ENCODE assay signal across 27 cellular contexts in the genomic region with DNA sequence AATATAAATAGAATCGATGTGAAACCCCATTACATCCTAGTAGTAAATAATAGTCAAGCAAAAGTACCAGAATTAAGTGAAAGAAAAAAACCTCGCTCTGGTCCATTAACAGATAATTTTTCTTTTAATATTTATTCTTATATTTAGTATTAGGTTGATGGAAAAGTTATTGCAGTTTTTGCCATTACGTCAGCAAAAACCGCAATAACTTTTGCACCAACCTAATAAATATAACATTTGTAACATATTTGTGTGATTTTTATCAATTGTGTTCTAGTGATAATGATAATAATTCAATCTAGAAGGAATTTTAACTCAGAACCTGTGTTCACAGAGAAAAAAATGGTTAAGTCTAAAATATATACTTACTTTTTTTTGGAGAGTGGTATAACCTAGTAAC. TPM values are rescaled to one million over a fixed set of nuclear protein-coding genes. Genes with fewer than 3 reads are reported as not detected.
A peak's percentile ranks its signal among the peaks of the same experiment; 100 is the strongest.
DNase-seq lines count a peak whose midpoint lies in the region; ATAC-seq, FAIRE-seq and TF ChIP-seq lines count a peak whose summit lies in the region.
"Had no signal": no experiment of that assay in that cellular context is flagged by ENCODE, and none has a peak within 500 bp of the region (broad histone marks: within the 10 kb centered on the region; RNA-seq: fewer than 3 reads in every experiment).

No MANE protein-coding gene starts in this region.

- FAIRE-seq in A549 (lab: Jason Lieb, UNC) (no peak), K562 (lab: Jason Lieb, UNC) (no peak)
- FAIRE-seq: GM12878, GM12892, GM18507, GM19239 had no signal

- no peaks in the 10 kb centered on the region for H3K9me1 ChIP-seq in K562 (ENCODE audit: control insufficient read depth, insufficient read depth, low read length)

- H3K9ac ChIP-seq in K562 (ENCODE audit: insufficient read depth in 1 of 2, low read depth in 2 of 2, low read length in 2 of 2) = no peak overlapping the region
- H3K9ac ChIP-seq: BLaER1 treated with 17β-estradiol and CSF1 and Interleukin-3, amounts not matched to agents 10 nM and 100 nM had no signal

- H3K27me3 ChIP-seq in K562 (ENCODE audit: control insufficient read depth in 2 of 2, insufficient read depth in 2 of 2, low read length in 2 of 2) = no peaks in the 10 kb centered on the region
- H3K27me3 ChIP-seq: BLaER1 treated with 17β-estradiol and CSF1 and Interleukin-3, amounts not matched to agents 10 nM and 100 nM had no signal

- H3K9me3 ChIP-seq in A549 (no peaks in the 10 kb centered on the region), K562 (replicated peaks; ENCODE audit: control insufficient read depth, insufficient read depth, low read depth, low read length) (no peaks in the 10 kb centered on the region)

- intact Hi-C loops in K562 (cut with micrococcal nuclease) = no loop called here

- BruUV-seq in K562 (replicated peaks; lab: Mats Ljungman, UMichigan) = no TSS peak

- H3K4me1 ChIP-seq in A549 (no peaks in the 10 kb centered on the region), K562 (replicated peaks in 1 of 2; ENCODE audit: control insufficient read depth in 2 of 2, insufficient read depth in 2 of 2, low read length in 2 of 2) (no peaks in the 10 kb centered on the region)

- no peak overlapping the region for H3K27ac Mint-ChIP-seq in immature natural killer cell
- H3K27ac Mint-ChIP-seq: B cell; CD4-positive, alpha-beta T cell; CD8-positive, alpha-beta memory T cell had no signal

- no peaks in the 10 kb centered on the region for H3K9me3 Mint-ChIP-seq in immature natural killer cell
- H3K9me3 Mint-ChIP-seq: CD4-positive, alpha-beta T cell had no signal

- WGBS in A549 (ENCODE audit: missing lambda C conversion rate) = 4% methylated on average over 4 of the region's 4 CpGs
- WGBS in K562 (ENCODE audit: insufficient coverage, low coverage, missing lambda C conversion rate) = 2% methylated on average over 4 of the region's 4 CpGs

- H3K4me3 Mint-ChIP-seq in immature natural killer cell = no peak overlapping the region
- H3K4me3 Mint-ChIP-seq: B cell; CD4-positive, alpha-beta T cell; CD8-positive, alpha-beta memory T cell had no signal

- H4K20me1 ChIP-seq in K562 (replicated peaks; ENCODE audit: control insufficient read depth, insufficient read depth, low read length) = no peaks in the 10 kb centered on the region

- no peaks in the 10 kb centered on the region for H3K4me1 Mint-ChIP-seq in immature natural killer cell
- H3K4me1 Mint-ChIP-seq: B cell; CD8-positive, alpha-beta memory T cell had no signal

- H3K4me3 ChIP-seq in A549 (no peak overlapping the region), K562 (no peak overlapping the region)
- H3K4me3 ChIP-seq: BLaER1 treated with 17β-estradiol and CSF1 and Interleukin-3, amounts not matched to agents 10 nM and 100 nM; GM12878 had no signal

- in situ Hi-C loops in K562 (cut with MboI) = no loop called here

- DNase-seq in A549 (ENCODE audit: low read depth in 1 of 2, low spot score in 1 of 2) (no peak), HEK293T (ENCODE audit: extremely low spot score) (no peak), K562 (ENCODE audit: extremely low read depth in 1 of 4, low spot score in 3 of 4) (no peak), immature natural killer cell (no peak)
- DNase-seq in activated CD8-positive, alpha-beta memory T cell treated with anti-CD3 and anti-CD28 coated beads, Interleukin-2, amount 50 U/mL, for 48 hours = no peak
- DNase-seq: 8988T; AML-193; CD4-positive, alpha-beta T cell; CD8-positive, alpha-beta memory T cell; COR-L47; DMS 273 treated with DMSO at 0.1 percent for 48 hours; DMS153; DMS53; DMS79; DND-41; EL; GDM1 had no signal

- CTCF ChIA-PET in A549 (lab: Yijun Ruan, JAX) = no interaction called here
- CTCF ChIA-PET in HEK293T (lab: Yijun Ruan, JAX) = no interaction called here
- CTCF ChIA-PET in K562 (lab: Yijun Ruan, JAX; ENCODE audit: low intra/inter-chr PET ratio) = no interaction called here

- TF ChIP-seq CTCF in A549 (IDR thresholded peaks at IDR 0.05) (no peak), K562 (IDR thresholded peaks at IDR 0.05 in 2 of 3, conservative IDR thresholded peaks at IDR 0.05 in 1 of 3; ENCODE audit: insufficient read depth in 2 of 3, low read depth in 1 of 3, low read length in 3 of 3) (no peak)

- H3K27ac ChIP-seq in A549 (no peak overlapping the region), K562 (ENCODE audit: extremely low read depth, low read depth, low read length) (no peak overlapping the region)
- H3K27ac ChIP-seq: BLaER1 treated with 17β-estradiol and CSF1 and Interleukin-3, amounts not matched to agents 10 nM and 100 nM; C4-2B had no signal

- ATAC-seq in A549 (no peak), K562 (no peak), GM18517 (IDR thresholded peaks at IDR 0.05; ENCODE audit: unreplicated experiment) (no peak)
- ATAC-seq: GM12878 had no signal

- TF ChIP-seq RAD21 in A549 (conservative IDR thresholded peaks at IDR 0.05 in 1 of 2, IDR thresholded peaks at IDR 0.05 in 1 of 2) (no peak), K562 (CRISPR knock-in tag; conservative IDR thresholded peaks at IDR 0.05 in 1 of 2, IDR thresholded peaks at IDR 0.05 in 1 of 2) (no peak)

- no peaks in the 10 kb centered on the region for H3K36me3 ChIP-seq in K562 (ENCODE audit: control insufficient read depth, insufficient read depth, low read length)

- POLR2A ChIA-PET in A549 (lab: Yijun Ruan, JAX) = no interaction called here
- POLR2A ChIA-PET in HEK293T (lab: Yijun Ruan, JAX) = no interaction called here
- POLR2A ChIA-PET in K562 (lab: Yijun Ruan, JAX) = no interaction called here

- TF ChIP-seq POLR2A in A549 (IDR thresholded peaks at IDR 0.05; ENCODE audit: low read length) (no peak), K562 (conservative IDR thresholded peaks at IDR 0.05) (no peak)

- TF ChIP-seq EP300 in A549 (IDR thresholded peaks at IDR 0.05) = no peak
- no peak for TF ChIP-seq EP300 in K562 (IDR thresholded peaks at IDR 0.05; ENCODE audit: low read length)

- H3K4me2 ChIP-seq in A549 (no peak overlapping the region), K562 (ENCODE audit: insufficient read depth, low read length) (no peak overlapping the region)
- H3K4me2 ChIP-seq: BLaER1 treated with 17β-estradiol and CSF1 and Interleukin-3, amounts not matched to agents 10 nM and 100 nM had no signal

- no peaks in the 10 kb centered on the region for H3K36me3 Mint-ChIP-seq in immature natural killer cell
- H3K36me3 Mint-ChIP-seq: CD8-positive, alpha-beta memory T cell had no signal

- peaks cover 0 to 2% (median 2%) of the 10 kb centered on the region in 3 donors for H3K27me3 Mint-ChIP-seq in immature natural killer cell (ENCODE audit: low read depth in 3 of 3)
- H3K27me3 Mint-ChIP-seq: CD4-positive, alpha-beta T cell; CD8-positive, alpha-beta memory T cell had no signal

- no peak overlapping the region for H2AFZ ChIP-seq in K562 (ENCODE audit: low read depth, low read length)

- H3K79me2 ChIP-seq in K562 (ENCODE audit: control insufficient read depth, insufficient read depth, low read length) = no peaks in the 10 kb centered on the region

TF ChIP-seq in A549, 52 proteins besides CTCF, POLR2A, EP300 and RAD21:
- no peak for TF ChIP-seq RARB (CRISPR knock-in tag; IDR thresholded peaks at IDR 0.05)
- TF ChIP-seq MAFK (IDR thresholded peaks at IDR 0.05; ENCODE audit: partially characterized antibody) = peak; percentile 68

TF ChIP-seq in HEK293T, 16 proteins besides CTCF, POLR2A, EP300 and RAD21 (continues in another document):
- TF ChIP-seq FOXK2 (IDR thresholded peaks at IDR 0.05) (no peak), FOXM1 (IDR thresholded peaks at IDR 0.05; ENCODE audit: borderline replicate concordance) (no peak), FOXA1 (IDR thresholded peaks at IDR 0.05) (no peak), LEF1 (IDR thresholded peaks at IDR 0.05; ENCODE audit: borderline replicate concordance) (no peak), ELF4 (IDR thresholded peaks at IDR 0.05) (0 out of 2 replicates have a peak, but pooled peaks have one; percentile 23), HDGF (IDR thresholded peaks at IDR 0.05; ENCODE audit: borderline replicate concordance) (no peak), BHLHE40 (IDR thresholded peaks at IDR 0.05; ENCODE audit: borderline replicate concordance) (no peak), TARDBP (IDR thresholded peaks at IDR 0.05) (no peak)

TF ChIP-seq in K562, 482 proteins besides CTCF, POLR2A, EP300 and RAD21:
- peak; percentile 58 for TF ChIP-seq MAFF (IDR thresholded peaks at IDR 0.05; ENCODE audit: low read length)
- no peak for TF ChIP-seq ZNF551 (CRISPR knock-in tag; IDR thresholded peaks at IDR 0.05)
- TF ChIP-seq ZNF316 (IDR thresholded peaks at IDR 0.05) = peak; percentile 19; the same call in 1 of the 2 replicates
- TF ChIP-seq MAFK (IDR thresholded peaks at IDR 0.05; ENCODE audit: low read length) = peak; percentile 36; the same call in 1 of the 2 replicates
- 0 out of 2 replicates have a peak, but pooled peaks have one; percentile 10 for TF ChIP-seq C11orf30 (IDR thresholded peaks at IDR 0.05; ENCODE audit: low read depth)

RNA-seq across cellular contexts. Expression of gene RORB, which starts 16.1 kb away (rescaled TPM):
- polyA plus RNA-seq in A549 (2011; rRNA removed) (not detected in 2 replicates), A549 (2017; fragmentation: RNase III; extraction: RNeasy Plus Mini Kit Qiagen cat#74134 plus additional on column Dnase treatment) (not detected in 3 replicates), K562 (2011; rRNA removed) (not detected in 2 replicates), K562 (2014; fragmentation: Illumina TruSeq; extraction: Trizol) (not detected in 2 replicates), K562 (2014; fragmentation: Nextera tagmentation; extraction: Ambion mirVana) (not detected), K562 (2014; rRNA removed) (not detected in 2 replicates), immature natural killer cell (under 1 TPM in 2 of 3 donors, not detected in 1; 0.26 to 0.53 TPM)
- not detected in 2 replicates for polyA plus RNA-seq in A549 (2012; cell fraction: cytosol; rRNA removed)
- polyA plus RNA-seq in A549 (2012; cell fraction: nucleus; rRNA removed) = not detected in 2 replicates
- polyA minus RNA-seq in A549 (2011; rRNA and poly(A)+ RNA removed) = not detected in 2 replicates
- total RNA-seq in K562 (2011; cell fraction: chromatin; rRNA removed; ENCODE audit: low replicate concordance) = not detected in 2 replicates
- not detected in 2 replicates for total RNA-seq in K562 (2011; cell fraction: nucleolus; rRNA removed)
- total RNA-seq in K562 (2011; cell fraction: nucleoplasm; rRNA removed) = not detected in 2 replicates
- total RNA-seq in K562 (2014; rRNA removed) (not detected in 2 replicates), K562 (2014; rRNA removed; fragmentation: Illumina TruSeq; extraction: Trizol) (not detected in 2 replicates), K562 (2015; rRNA removed; fragmentation: Illumina TruSeq; extraction: Trizol) (not detected in 2 replicates), K562 (2021) (not detected in 2 replicates)
- not detected in 2 replicates for polyA plus RNA-seq in K562 (2011; cell fraction: cytosol; rRNA removed)
- not detected in 2 replicates for polyA plus RNA-seq in K562 (2011; cell fraction: nucleus; rRNA removed)
- 0.04 TPM in 1 of 2 replicates, not detected in the other for polyA plus RNA-seq in K562 (2012)
- polyA minus RNA-seq in K562 (2011; rRNA and poly(A)+ RNA removed) = not detected in 2 replicates
- polyA minus RNA-seq in K562 (2011; cell fraction: cytosol; rRNA and poly(A)+ RNA removed) = not detected in 2 replicates
- not detected in 2 replicates for polyA minus RNA-seq in K562 (2011; cell fraction: nucleus; rRNA and poly(A)+ RNA removed)
- total RNA-seq: B cell; CD4-positive, alpha-beta T cell; CD8-positive, alpha-beta memory T cell; G401 had no signal
- polyA plus RNA-seq: BJ had no signal

Comparison
In these comparisons a context has a peak if more than half of its experiments do, and no peak if none do; other contexts are left out.
1. Of the 35 proteins assayed by ChIP-seq in both K562 and A549: peak only in K562: none; only in A549: none; in both: MAFK; in neither: 34.